ENCODE assay signal across 1 cellular context in genomic region chr6:148374040-148374439, GRCh38.
TF ChIP-seq lines count a peak whose summit lies in the region.

No MANE protein-coding gene starts in this region.

TF ChIP-seq in HepG2, 621 proteins besides CTCF, POLR2A, EP300 and RAD21:
- TF ChIP-seq MYC (CRISPR knock-in tag; IDR thresholded peaks at IDR 0.05; ENCODE audit: borderline replicate concordance) = no peak
- no peak for TF ChIP-seq FOSL1 (CRISPR knock-in tag; IDR thresholded peaks at IDR 0.05; ENCODE audit: borderline replicate concordance)
- TF ChIP-seq ZBTB25 (CRISPR knock-in tag; IDR thresholded peaks at IDR 0.05) = no peak
- TF ChIP-seq GLI4 (CRISPR knock-in tag; IDR thresholded peaks at IDR 0.05; ENCODE audit: borderline replicate concordance) = no peak
- TF ChIP-seq NR0B2 (CRISPR knock-in tag; IDR thresholded peaks at IDR 0.05) = no peak
- TF ChIP-seq ZNF282 (IDR thresholded peaks at IDR 0.05; ENCODE audit: partially characterized antibody) = no peak
- no peak for TF ChIP-seq ISL2 (CRISPR knock-in tag; IDR thresholded peaks at IDR 0.05)
- no peak for TF ChIP-seq PRMT3 (CRISPR knock-in tag; IDR thresholded peaks at IDR 0.05; ENCODE audit: borderline replicate concordance, low read depth)
- TF ChIP-seq ZSCAN25 (CRISPR knock-in tag; IDR thresholded peaks at IDR 0.05) = no peak
- no peak for TF ChIP-seq FOXC1 (CRISPR knock-in tag; IDR thresholded peaks at IDR 0.05; ENCODE audit: borderline replicate concordance)
- TF ChIP-seq DPF2 (CRISPR knock-in tag; IDR thresholded peaks at IDR 0.05; ENCODE audit: borderline replicate concordance, low read depth) = no peak
- TF ChIP-seq HNRNPK (IDR thresholded peaks at IDR 0.05; ENCODE audit: low read depth, low read length, poor library complexity, severe bottlenecking) = no peak
TF ChIP-seq in HepG2: peak in this region for 0.
